Comparison of ENCODE assay signal across 8 cellular contexts in the genomic region with DNA sequence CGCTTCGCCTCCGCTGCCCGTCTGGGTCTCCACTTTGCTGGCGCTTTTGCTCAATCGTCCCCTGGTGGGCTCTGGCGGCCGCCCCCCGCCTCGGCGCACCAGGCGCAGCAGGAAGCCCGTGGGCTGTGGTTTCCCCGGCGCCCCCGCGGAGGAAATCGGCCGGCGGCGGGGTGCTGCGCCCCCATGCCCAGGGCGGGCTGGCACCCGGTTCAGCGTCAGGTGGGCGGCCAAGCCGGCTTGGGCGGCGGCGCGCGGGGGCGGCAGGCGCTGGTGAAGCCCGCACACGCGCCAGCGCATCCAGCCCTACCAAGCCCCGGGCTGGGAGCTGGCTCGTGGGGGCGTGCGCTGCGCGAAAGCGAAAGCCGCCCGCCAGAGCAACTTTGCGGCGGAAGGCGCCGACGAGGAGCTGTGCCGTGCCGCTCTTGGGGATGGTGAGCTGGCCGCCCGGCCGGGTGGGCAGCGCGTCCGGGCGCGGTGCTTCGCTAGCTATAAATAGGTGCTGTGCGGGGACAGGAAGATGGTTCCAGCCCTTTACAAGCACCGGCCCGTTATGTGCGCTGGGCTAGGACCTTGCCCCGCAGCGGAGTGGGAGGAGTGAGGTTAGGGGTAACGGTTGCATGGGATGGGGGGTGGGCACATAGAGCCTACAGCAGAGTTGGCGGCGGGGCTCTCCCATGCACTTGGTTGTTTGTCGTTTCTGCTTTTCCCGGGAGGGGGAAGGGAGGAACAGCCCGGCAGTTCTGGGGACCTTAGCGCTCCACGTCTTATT. TPM values are rescaled to one million over a fixed set of nuclear protein-coding genes. Genes with fewer than 3 reads are reported as not detected.
DNase-seq lines count a peak whose midpoint lies in the region; ATAC-seq, FAIRE-seq and TF ChIP-seq lines count a peak whose summit lies in the region.

No MANE protein-coding gene starts in this region.

- no peak overlapping the region for H2BK120ac ChIP-seq in trophoblast cell (ENCODE audit: insufficient read depth, low read length, poor library complexity)

- DNase-seq in GM12864 (ENCODE audit: low read depth) (no peak), trophoblast cell (peak in 1 of 2 donors; percentile 45), urothelium cell line (ENCODE audit: low spot score) (peak; percentile 63), midbrain (lab: John Stamatoyannopoulos, UW) (no peak)
- DNase-seq in activated effector memory CD4-positive, alpha-beta T cell treated with anti-CD3 and anti-CD28 coated beads, Interleukin-2, amount 50 U/mL, for 16 hours = peak; percentile 88

- H3K4me3 ChIP-seq in GM12864 (ENCODE audit: low read depth, low read length) = peak overlapping the region; percentile 86
- peak overlapping the region; percentile 84 for H3K4me3 ChIP-seq in OCI-LY3 (ENCODE audit: low read length)
- H3K4me3 ChIP-seq in gastroesophageal sphincter = peak overlapping the region; percentile 77 to 96
- H3K4me3 ChIP-seq in trophoblast cell (ENCODE audit: low read depth, low read length) = peak overlapping the region; percentile 45

- H4K8ac ChIP-seq in trophoblast cell (ENCODE audit: low read depth, low read length) = peak overlapping the region; percentile 22

- H3K14ac ChIP-seq in trophoblast cell (ENCODE audit: low read length) = no peak overlapping the region

- H3K23ac ChIP-seq in trophoblast cell (ENCODE audit: low read length) = no peak overlapping the region

- H2BK12ac ChIP-seq in trophoblast cell (ENCODE audit: low read length) = no peak overlapping the region

- H4K12ac ChIP-seq in trophoblast cell (ENCODE audit: low read depth, low read length) = no peak overlapping the region

- TF ChIP-seq EP300 in gastroesophageal sphincter (IDR thresholded peaks at IDR 0.05) = no peak

- peak overlapping the region; percentile 58 for H3K27ac ChIP-seq in OCI-LY3 (ENCODE audit: low read length)
- peak overlapping the region; percentile 45 to 95 (median 94) for H3K27ac ChIP-seq in gastroesophageal sphincter
- no peak overlapping the region for H3K27ac ChIP-seq in trophoblast cell (ENCODE audit: low read depth, low read length)

- WGBS in gastroesophageal sphincter (ENCODE audit: low coverage in 1 of 2), 2 donors = no CpG with 5 or more reads among the region's 77 CpGs
- WGBS in trophoblast cell (ENCODE audit: extremely low coverage, insufficient coverage, insufficient read length) = no CpG with 5 or more reads among the region's 77 CpGs

- TF ChIP-seq POLR2A in gastroesophageal sphincter (IDR thresholded peaks at IDR 0.05) = no peak

- H4K91ac ChIP-seq in trophoblast cell (ENCODE audit: low read depth, low read length) = no peak overlapping the region

- peak overlapping the region; percentile 16 for H3K18ac ChIP-seq in trophoblast cell (ENCODE audit: low read length)

- no peak overlapping the region for H2AK5ac ChIP-seq in trophoblast cell (ENCODE audit: low read length)

- no peaks in the 10 kb centered on the region; the same call in 1 of the 2 replicates for H4K20me1 ChIP-seq in OCI-LY3 (ENCODE audit: insufficient read depth, low read length)

- H3K4me2 ChIP-seq in OCI-LY3 (ENCODE audit: low read length) = peak overlapping the region; percentile 83
- H3K4me2 ChIP-seq in trophoblast cell (ENCODE audit: low read length) = peak overlapping the region; percentile 96

- no peaks in the 10 kb centered on the region for H3K36me3 ChIP-seq in OCI-LY3 (replicated peaks; ENCODE audit: low read depth, low read length)
- no peaks in the 10 kb centered on the region for H3K36me3 ChIP-seq in gastroesophageal sphincter
- H3K36me3 ChIP-seq in trophoblast cell (ENCODE audit: control insufficient read depth in 1 of 2, insufficient read depth in 2 of 2, low read length in 2 of 2) = peaks cover 6 to 10% of the 10 kb centered on the region in 2 experiments

- peak overlapping the region; percentile 70 for H3K9ac ChIP-seq in OCI-LY3 (ENCODE audit: low read length)
- peak overlapping the region; percentile 48 for H3K9ac ChIP-seq in trophoblast cell (ENCODE audit: low read length)

- peak; percentile 56 for FAIRE-seq in urothelium cell line (lab: Jason Lieb, UNC)

- H3K27me3 ChIP-seq in OCI-LY3 (ENCODE audit: low read depth, low read length) (no peaks in the 10 kb centered on the region), gastroesophageal sphincter (no peaks in the 10 kb centered on the region), trophoblast cell (ENCODE audit: insufficient read depth, low read length) (peaks cover 4% of the 10 kb centered on the region)

- H2AFZ ChIP-seq in OCI-LY3 (ENCODE audit: low read depth, low read length) (peak overlapping the region; percentile 5; the same call in 1 of the 2 replicates), trophoblast cell (ENCODE audit: insufficient read depth, low read length, poor library complexity) (no peak overlapping the region)

- ATAC-seq in HG02571 (IDR thresholded peaks at IDR 0.05; ENCODE audit: unreplicated experiment) (peak; percentile 37), gastroesophageal sphincter (peak; percentile 54)

- H3K4me1 ChIP-seq in OCI-LY3 (ENCODE audit: low read length) = peaks cover 17% of the 10 kb centered on the region
- H3K4me1 ChIP-seq in gastroesophageal sphincter = peaks cover 0 to 92% (median 34%) of the 10 kb centered on the region in 3 donors
- H3K4me1 ChIP-seq in trophoblast cell (ENCODE audit: control insufficient read depth in 1 of 2, insufficient read depth in 2 of 2, low read length in 2 of 2) = peaks cover 13 to 18% of the 10 kb centered on the region in 2 experiments

- no peaks in the 10 kb centered on the region for H3K79me2 ChIP-seq in OCI-LY3 (ENCODE audit: low read length)
- no peaks in the 10 kb centered on the region for H3K79me2 ChIP-seq in trophoblast cell (ENCODE audit: control insufficient read depth, insufficient read depth, low read length, poor library complexity)

- H3K79me1 ChIP-seq in trophoblast cell (ENCODE audit: low read length) = no peaks in the 10 kb centered on the region

- H3K4ac ChIP-seq in trophoblast cell (ENCODE audit: low read depth, low read length) = no peak overlapping the region

- no peak overlapping the region for H2BK5ac ChIP-seq in trophoblast cell (ENCODE audit: low read depth, low read length, poor library complexity)

- H3K9me3 ChIP-seq in OCI-LY3 (ENCODE audit: insufficient read depth, low read length) (no peaks in the 10 kb centered on the region), gastroesophageal sphincter (no peaks in the 10 kb centered on the region), trophoblast cell (ENCODE audit: insufficient read depth, low read depth, low read length) (no peaks in the 10 kb centered on the region)

- no peak for TF ChIP-seq CTCF in GM12864 (IDR thresholded peaks at IDR 0.05; ENCODE audit: low read depth, low read length, missing control alignments)
- TF ChIP-seq CTCF in OCI-LY3 (IDR thresholded peaks at IDR 0.05; ENCODE audit: low read depth, low read length) = no peak
- TF ChIP-seq CTCF in gastroesophageal sphincter (IDR thresholded peaks at IDR 0.05) = no peak

RNA-seq across cellular contexts. Expression of gene SUSD2, which starts 25.0 kb away (rescaled TPM):
- total RNA-seq in gastroesophageal sphincter = 1 to 10 TPM; 2.4 to 5.0 (median 4.4) TPM
- polyA plus RNA-seq in trophoblast cell (2013) = 36.0 and 40.8 TPM in 2 replicates

Comparison
In these comparisons a context has a peak if more than half of its experiments do, and no peak if none do; other contexts are left out.
1. DNase-seq: peak in activated effector memory CD4-positive, alpha-beta T cell treated with anti-CD3 and anti-CD28 coated beads, Interleukin-2, amount 50 U/mL, for 16 hours (single experiment) and urothelium cell line (single experiment); none in GM12864 (single experiment) and midbrain (single experiment).
2. Peak in every context shown above with its lines, with median percentiles within 50 percentile points of each other: H3K4me3 ChIP-seq.